ENCODE assay signal across 16 cellular contexts in the genomic region with DNA sequence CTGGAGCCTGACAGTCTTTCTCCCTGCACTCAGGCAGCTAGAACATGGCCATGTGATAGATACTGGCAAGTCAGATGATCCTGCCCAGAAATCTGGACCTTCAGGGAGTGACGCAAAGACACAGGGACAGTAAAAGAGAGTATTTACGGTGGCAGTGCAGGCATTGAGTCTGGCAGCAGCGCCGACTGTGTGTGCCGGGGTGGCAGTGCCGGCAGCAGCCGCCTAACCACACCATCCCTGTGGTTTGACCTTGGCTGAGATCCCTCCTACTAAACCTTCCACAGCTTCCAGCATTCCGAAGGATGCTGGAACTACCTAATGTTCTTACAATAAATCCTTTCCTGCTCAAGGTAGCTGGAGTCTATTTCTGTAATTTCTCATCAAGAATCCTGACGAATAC. TPM values are rescaled to one million over a fixed set of nuclear protein-coding genes. Genes with fewer than 3 reads are reported as not detected.
DNase-seq lines count a peak whose midpoint lies in the region; ATAC-seq and TF ChIP-seq lines count a peak whose summit lies in the region.
"Had no signal": no experiment of that assay in that cellular context is flagged by ENCODE, and none has a peak within 500 bp of the region (broad histone marks: within the 10 kb centered on the region; RNA-seq: fewer than 3 reads in every experiment).

No MANE protein-coding gene starts in this region.

- H3K4me1 ChIP-seq in PC-3 (ENCODE audit: insufficient read depth, low read length): peaks cover 8% of the 10 kb centered on the region; the same call in 1 of the 2 replicates
- H3K4me1 ChIP-seq in neuronal stem cell (ENCODE audit: control insufficient read depth in 2 of 2, insufficient read depth in 1 of 2, low read depth in 1 of 2, low read length in 2 of 2): no peaks in the 10 kb centered on the region

- H3K36me3 ChIP-seq in PC-3 (ENCODE audit: low read depth, low read length): no peaks in the 10 kb centered on the region
- no peaks in the 10 kb centered on the region for H3K36me3 ChIP-seq in neuronal stem cell (replicated peaks in 1 of 2; ENCODE audit: control insufficient read depth in 2 of 2, insufficient read depth in 2 of 2, low read length in 2 of 2)
- H3K36me3 ChIP-seq: brain microvascular endothelial cell had no signal

- no peak overlapping the region for H3K4ac ChIP-seq in neuronal stem cell (ENCODE audit: low read length)

- POLR2A ChIA-PET in PC-3 (lab: Charles Lee; ENCODE audit: unreplicated experiment) (no interaction called here), MCF 10A (lab: Yijun Ruan, JAX) (no interaction called here)

- H3K4me1 Mint-ChIP-seq in Calu3 (ENCODE audit: low read depth, unreplicated experiment) (peaks cover 22% of the 10 kb centered on the region), MCF 10A (ENCODE audit: insufficient read depth, unreplicated experiment) (peaks cover 6% of the 10 kb centered on the region)
- H3K4me1 Mint-ChIP-seq in stimulated activated naive B cell treated with anti-CD40 and anti-IgM and Interleukin-4, amounts not matched to agents 10 μg/mL and 1 μg/mL and 100 μg/mL, for 72 hours: peaks cover 12 to 19% of the 10 kb centered on the region in 2 donors

- BruUV-seq in Calu3 (replicated peaks; lab: Mats Ljungman, UMichigan) (no TSS peak), PC-3 (replicated peaks; lab: Mats Ljungman, UMichigan) (no TSS peak), MCF 10A (replicated peaks; lab: Mats Ljungman, UMichigan) (no TSS peak)

- H2AFZ ChIP-seq in PC-3 (ENCODE audit: low read length) (no peak overlapping the region), neuronal stem cell (ENCODE audit: low read length) (no peak overlapping the region)

- peak; percentile 64 for ATAC-seq in PC-3
- ATAC-seq in stimulated activated naive B cell treated with anti-CD40 and anti-IgM and Interleukin-4, amounts not matched to agents 10 μg/mL and 1 μg/mL and 100 μg/mL, for 72 hours (replicated peaks): no peak
- ATAC-seq: WTC11 had no signal

- H3K27ac ChIP-seq in PC-3 (ENCODE audit: low read length): no peak overlapping the region
- H3K27ac ChIP-seq in neuronal stem cell (replicated peaks; ENCODE audit: low read length): no peak overlapping the region
- H3K27ac ChIP-seq: brain microvascular endothelial cell had no signal

- no peaks in the 10 kb centered on the region for H3K9me3 Mint-ChIP-seq in Calu3 (ENCODE audit: low read depth, unreplicated experiment)
- H3K9me3 Mint-ChIP-seq in MCF 10A (ENCODE audit: unreplicated experiment): no peaks in the 10 kb centered on the region
- H3K9me3 Mint-ChIP-seq in stimulated activated naive B cell treated with anti-CD40 and anti-IgM and Interleukin-4, amounts not matched to agents 10 μg/mL and 1 μg/mL and 100 μg/mL, for 72 hours: no peaks in the 10 kb centered on the region

- intact Hi-C loops in Calu3 (cut with micrococcal nuclease; ENCODE audit: unreplicated experiment) (no loop called here), PC-3 (cut with micrococcal nuclease) (no loop called here), MCF 10A (cut with micrococcal nuclease) (no loop called here)

- H3K18ac ChIP-seq in neuronal stem cell (ENCODE audit: low read length): no peak overlapping the region

- no peak overlapping the region for H4K8ac ChIP-seq in neuronal stem cell (ENCODE audit: low read depth, low read length)

- no peak overlapping the region for H3K4me3 Mint-ChIP-seq in Calu3 (ENCODE audit: low read depth, unreplicated experiment)
- no peak overlapping the region for H3K4me3 Mint-ChIP-seq in MCF 10A (ENCODE audit: unreplicated experiment)
- H3K4me3 Mint-ChIP-seq in stimulated activated naive B cell treated with anti-CD40 and anti-IgM and Interleukin-4, amounts not matched to agents 10 μg/mL and 1 μg/mL and 100 μg/mL, for 72 hours: no peak overlapping the region
- H3K4me3 Mint-ChIP-seq: WTC11 had no signal

- no peaks in the 10 kb centered on the region for H3K9me2 ChIP-seq in PC-3 (replicated peaks; ENCODE audit: low read length)

- H3K14ac ChIP-seq in neuronal stem cell (ENCODE audit: low read length): no peak overlapping the region

- H2BK12ac ChIP-seq in neuronal stem cell (ENCODE audit: low read length): no peak overlapping the region

- H3K4me3 ChIP-seq in PC-3 (ENCODE audit: low read length) (no peak overlapping the region), neuronal stem cell (ENCODE audit: low read length in 2 of 2) (no peak overlapping the region)

- H2BK120ac ChIP-seq in neuronal stem cell (ENCODE audit: low read depth, low read length): no peak overlapping the region

- peaks cover 14% of the 10 kb centered on the region for H3K36me3 Mint-ChIP-seq in Calu3 (ENCODE audit: insufficient read depth, unreplicated experiment)
- H3K36me3 Mint-ChIP-seq in MCF 10A (ENCODE audit: insufficient read depth, unreplicated experiment): no peaks in the 10 kb centered on the region
- H3K36me3 Mint-ChIP-seq in stimulated activated naive B cell treated with anti-CD40 and anti-IgM and Interleukin-4, amounts not matched to agents 10 μg/mL and 1 μg/mL and 100 μg/mL, for 72 hours: no peaks in the 10 kb centered on the region
- H3K36me3 Mint-ChIP-seq: WTC11 had no signal

- H3K27me3 ChIP-seq in PC-3 (ENCODE audit: low read length) (no peaks in the 10 kb centered on the region), neuronal stem cell (ENCODE audit: control insufficient read depth in 3 of 3, insufficient read depth in 3 of 3, low read depth in 1 of 3, low read length in 3 of 3) (no peaks in the 10 kb centered on the region)
- H3K27me3 ChIP-seq: brain microvascular endothelial cell had no signal

- DNase-seq in Calu3 (peak; percentile 66), PC-3 (peak; percentile 81), MCF 10A (ENCODE audit: unreplicated experiment) (peak; percentile 50), neuronal stem cell (ENCODE audit: low spot score) (no peak), NCI-H1417 treated with DMSO at 0.1 percent for 48 hours (lab: John Stamatoyannopoulos, UW) (no peak), CD1c-positive myeloid dendritic cell (ENCODE audit: extremely low spot score) (no peak), SW 1271 (lab: John Stamatoyannopoulos, UW) (no peak)
- no peak for DNase-seq in stimulated activated naive B cell treated with anti-CD40 and anti-IgM and Interleukin-4, amounts not matched to agents 10 μg/mL and 1 μg/mL and 100 μg/mL, for 72 hours
- DNase-seq: activated CD8-positive, alpha-beta memory T cell treated with anti-CD3 and anti-CD28 coated beads for 24 hours; activated effector memory CD4-positive, alpha-beta T cell treated with Interleukin-2 at 50 U/mL for 16 hours; brain microvascular endothelial cell; DND-41; effector CD4-positive, alpha-beta T cell; mesendoderm; MM.1S had no signal

- H2BK15ac ChIP-seq in neuronal stem cell (ENCODE audit: low read length): peak overlapping the region; percentile 37

- no peaks in the 10 kb centered on the region for H4K20me1 ChIP-seq in PC-3 (ENCODE audit: low read length)

- H3K79me1 ChIP-seq in neuronal stem cell (ENCODE audit: low read depth, low read length): no peaks in the 10 kb centered on the region

- H3K9ac ChIP-seq in PC-3 (ENCODE audit: low read length) (no peak overlapping the region), neuronal stem cell (ENCODE audit: low read depth, low read length, poor library complexity) (no peak overlapping the region)

- H2AK5ac ChIP-seq in neuronal stem cell (ENCODE audit: low read depth, low read length): no peak overlapping the region

- no peak overlapping the region for H4K91ac ChIP-seq in neuronal stem cell (ENCODE audit: low read depth, low read length, poor library complexity)

- H3K9me3 ChIP-seq in PC-3 (ENCODE audit: low read length) (no peaks in the 10 kb centered on the region), neuronal stem cell (replicated peaks in 1 of 2; ENCODE audit: control insufficient read depth in 2 of 2, insufficient read depth in 1 of 2, low read depth in 1 of 2, low read length in 2 of 2) (no peaks in the 10 kb centered on the region)

- no CpG with 5 or more reads among the region's 9 CpGs for WGBS in neuronal stem cell (ENCODE audit: extremely low coverage in 2 of 2, insufficient read length in 2 of 2, insufficient replicate concordance in 1 of 2), 2 donors

- H3K79me2 ChIP-seq in PC-3 (ENCODE audit: low read length): no peaks in the 10 kb centered on the region

- 0 out of 2 replicates have a peak overlapping the region, but pooled peaks have one; percentile 24 for H3K4me2 ChIP-seq in PC-3 (ENCODE audit: low read length)
- no peak overlapping the region for H3K4me2 ChIP-seq in neuronal stem cell (ENCODE audit: insufficient read depth, low read length, poor library complexity, severe bottlenecking)

- no peaks in the 10 kb centered on the region for H3F3A ChIP-seq in PC-3 (ENCODE audit: low read length, unreplicated experiment)

- H2BK5ac ChIP-seq in neuronal stem cell (ENCODE audit: low read length): no peak overlapping the region

- CTCF ChIA-PET in Calu3 (lab: Charles Lee) (interaction anchor here (0.6 kb wide), 1 partner anchor 132 kb away, joined by 7 read pairs; no protein-coding TSS in a partner anchor), PC-3 (lab: Charles Lee) (no interaction called here), MCF 10A (lab: Yijun Ruan, JAX) (no interaction called here)

- H3K27me3 Mint-ChIP-seq in Calu3 (ENCODE audit: unreplicated experiment) (peaks cover 43% of the 10 kb centered on the region), MCF 10A (ENCODE audit: insufficient read depth, unreplicated experiment) (peaks cover 13% of the 10 kb centered on the region)
- no peaks in the 10 kb centered on the region for H3K27me3 Mint-ChIP-seq in stimulated activated naive B cell treated with anti-CD40 and anti-IgM and Interleukin-4, amounts not matched to agents 10 μg/mL and 1 μg/mL and 100 μg/mL, for 72 hours

- TF ChIP-seq CTCF in Calu3 (IDR thresholded peaks at IDR 0.05; ENCODE audit: unreplicated experiment) (no peak), PC-3 (conservative IDR thresholded peaks at IDR 0.05; ENCODE audit: low read depth, low read length) (peak; percentile 34), MCF 10A (IDR thresholded peaks at IDR 0.05; ENCODE audit: unreplicated experiment) (no peak)

- H3K23ac ChIP-seq in neuronal stem cell (ENCODE audit: low read depth, low read length, poor library complexity): peak overlapping the region; percentile 55

- H3K27ac Mint-ChIP-seq in Calu3 (ENCODE audit: unreplicated experiment): no peak overlapping the region
- H3K27ac Mint-ChIP-seq in MCF 10A (ENCODE audit: low read depth, unreplicated experiment): no peak overlapping the region
- H3K27ac Mint-ChIP-seq in stimulated activated naive B cell treated with anti-CD40 and anti-IgM and Interleukin-4, amounts not matched to agents 10 μg/mL and 1 μg/mL and 100 μg/mL, for 72 hours: no peak overlapping the region
- H3K27ac Mint-ChIP-seq: WTC11 had no signal

RNA-seq across cellular contexts. Expression of gene TSPAN3, which starts 4.6 kb away (rescaled TPM):
- total RNA-seq in Calu3 (2022): 404 and 463 TPM in 2 replicates
- total RNA-seq in PC-3 (2014; rRNA removed): 125 and 140 TPM in 2 replicates
- 96.6 and 96.8 TPM in 2 replicates for total RNA-seq in MCF 10A (2022)
- polyA plus RNA-seq in neuronal stem cell (2013, experiment 1 of 2): 251 TPM
- 239 TPM for polyA plus RNA-seq in neuronal stem cell (2013, experiment 2 of 2)

Comparison
In these comparisons a context has a peak if more than half of its experiments do, and no peak if none do; other contexts are left out.
1. DNase-seq: peak in Calu3 (single experiment), PC-3 (single experiment) and MCF 10A (single experiment); none in neuronal stem cell (single experiment), NCI-H1417 treated with DMSO at 0.1 percent for 48 hours (single experiment), CD1c-positive myeloid dendritic cell (single experiment), stimulated activated naive B cell treated with anti-CD40 and anti-IgM and Interleukin-4, amounts not matched to agents 10 μg/mL and 1 μg/mL and 100 μg/mL, for 72 hours (single experiment) and SW 1271 (0 of 2).